Comparison of ENCODE assay signal across 12 cellular contexts in genomic region chr14:32611752-32612151, GRCh38.
DNase-seq lines count a peak whose midpoint lies in the region; ATAC-seq and TF ChIP-seq lines count a peak whose summit lies in the region.
"Had no signal": no experiment of that assay in that cellular context is flagged by ENCODE, and none has a peak within 500 bp of the region (broad histone marks: within the 10 kb centered on the region; RNA-seq: fewer than 3 reads in every experiment).

No MANE protein-coding gene starts in this region.

- ATAC-seq in heart right ventricle (peak in 4 of 8 donors; percentile 26 to 50 (median 36)), HG02885 (IDR thresholded peaks at IDR 0.05; ENCODE audit: poor library complexity, unreplicated experiment) (no peak)
- ATAC-seq: natural killer cell treated with Interleukin-12 subunit alpha and Interleukin-12 subunit beta and Interleukin-15 and Interleukin-18, amount 100 ng/mL, for 72 hours had no signal

- no peaks in the 10 kb centered on the region for H3K27me3 Mint-ChIP-seq in Caco-2 (ENCODE audit: insufficient read depth, unreplicated experiment)
- H3K27me3 Mint-ChIP-seq: natural killer cell treated with Interleukin-12 subunit alpha and Interleukin-12 subunit beta and Interleukin-15 and Interleukin-18, amount 100 ng/mL, for 72 hours had no signal

- no peak for TF ChIP-seq POLR2A in breast epithelium (IDR thresholded peaks at IDR 0.05)

- DNase-seq in HCEC 1CT: peak; percentile 96
- DNase-seq in breast epithelium (ENCODE audit: low spot score in 2 of 2): no peak
- DNase-seq in heart right ventricle: no peak
- DNase-seq in Caco-2: no peak
- no peak for DNase-seq in GF-D8 (lab: John Stamatoyannopoulos, UW)
- DNase-seq: activated CD8-positive, alpha-beta memory T cell treated with anti-CD3 and anti-CD28 coated beads for 24 hours; cerebellar nuclear complex; NCI-H524 treated with DMSO at 0.1 percent for 48 hours had no signal

- TF ChIP-seq CTCF in breast epithelium (IDR thresholded peaks at IDR 0.05): no peak
- TF ChIP-seq CTCF in heart right ventricle (IDR thresholded peaks at IDR 0.05): no peak
- TF ChIP-seq CTCF in Caco-2 (IDR thresholded peaks at IDR 0.05; ENCODE audit: insufficient read depth in 1 of 2, low read depth in 1 of 2, low read length in 1 of 2, severe bottlenecking in 1 of 2, unreplicated experiment in 1 of 2): no peak

- POLR2A ChIA-PET in Caco-2 (lab: Charles Lee): no interaction called here

- H3K36me3 Mint-ChIP-seq in Caco-2 (ENCODE audit: insufficient read depth, unreplicated experiment): no peaks in the 10 kb centered on the region
- H3K36me3 Mint-ChIP-seq: natural killer cell treated with Interleukin-12 subunit alpha and Interleukin-12 subunit beta and Interleukin-15 and Interleukin-18, amount 100 ng/mL, for 72 hours had no signal

- H3K9me3 Mint-ChIP-seq in Caco-2 (ENCODE audit: unreplicated experiment): no peaks in the 10 kb centered on the region

- no peaks in the 10 kb centered on the region for H3K4me1 Mint-ChIP-seq in Caco-2 (ENCODE audit: low read depth, unreplicated experiment)

- no peaks in the 10 kb centered on the region for H3K36me3 ChIP-seq in breast epithelium
- no peaks in the 10 kb centered on the region for H3K36me3 ChIP-seq in heart right ventricle
- no peaks in the 10 kb centered on the region for H3K36me3 ChIP-seq in urinary bladder (ENCODE audit: insufficient read depth)
- no peaks in the 10 kb centered on the region for H3K36me3 ChIP-seq in Caco-2 (ENCODE audit: control insufficient read depth, insufficient read depth, low read length)

- no TSS peak for BruUV-seq in Caco-2 (replicated peaks; lab: Mats Ljungman, UMichigan)

- H3K9me3 ChIP-seq in breast epithelium: no peaks in the 10 kb centered on the region
- H3K9me3 ChIP-seq in heart right ventricle: no peaks in the 10 kb centered on the region
- H3K9me3 ChIP-seq in Caco-2: no peaks in the 10 kb centered on the region

- intact Hi-C loops in breast epithelium (cut with DNase I; ENCODE audit: low total_unique reads) (no loop called here), heart right ventricle (cut with DNase I) (no loop called here), Caco-2 (cut with micrococcal nuclease; ENCODE audit: unreplicated experiment) (no loop called here)

- 86 to 89% methylated on average over 1 of the region's 1 CpG for WGBS in heart right ventricle, 2 donors
- WGBS in urinary bladder: 78% methylated on average over 1 of the region's 1 CpG

- CTCF ChIA-PET in Caco-2 (lab: Charles Lee): no interaction called here

- H3K4me3 Mint-ChIP-seq in Caco-2 (ENCODE audit: unreplicated experiment): no peak overlapping the region
- H3K4me3 Mint-ChIP-seq: natural killer cell treated with Interleukin-12 subunit alpha and Interleukin-12 subunit beta and Interleukin-15 and Interleukin-18, amount 100 ng/mL, for 72 hours had no signal

- no peaks in the 10 kb centered on the region for H3K27me3 ChIP-seq in breast epithelium
- H3K27me3 ChIP-seq in heart right ventricle: no peaks in the 10 kb centered on the region
- no peaks in the 10 kb centered on the region for H3K27me3 ChIP-seq in Caco-2 (replicated peaks; ENCODE audit: control insufficient read depth, insufficient read depth, low read length)

- H3K27ac Mint-ChIP-seq in Caco-2 (ENCODE audit: unreplicated experiment): no peak overlapping the region
- H3K27ac Mint-ChIP-seq: natural killer cell treated with Interleukin-12 subunit alpha and Interleukin-12 subunit beta and Interleukin-15 and Interleukin-18, amount 100 ng/mL, for 72 hours had no signal

- H3K4me1 ChIP-seq in breast epithelium: no peaks in the 10 kb centered on the region
- H3K4me1 ChIP-seq in heart right ventricle: peaks cover 0 to 49% (median 26%) of the 10 kb centered on the region in 9 donors
- no peaks in the 10 kb centered on the region for H3K4me1 ChIP-seq in urinary bladder (ENCODE audit: insufficient read depth)
- H3K4me1 ChIP-seq in Caco-2: no peaks in the 10 kb centered on the region

- no peak overlapping the region for H3K4me3 ChIP-seq in breast epithelium
- no peak overlapping the region for H3K4me3 ChIP-seq in heart right ventricle
- H3K4me3 ChIP-seq in urinary bladder (ENCODE audit: low read depth, low read length): no peak overlapping the region
- H3K4me3 ChIP-seq in Caco-2 (ENCODE audit: low read depth, low read length): no peak overlapping the region
- H3K4me3 ChIP-seq: skin epidermis had no signal

- H3K27ac ChIP-seq in breast epithelium (peak overlapping the region; percentile 17 to 20), heart right ventricle (peak overlapping the region in 6 of 10 donors; percentile 8 to 60 (median 39)), urinary bladder (ENCODE audit: low read depth) (peak overlapping the region; percentile 23)
